ENCODE assay signal across 17 cellular contexts in the genomic region with DNA sequence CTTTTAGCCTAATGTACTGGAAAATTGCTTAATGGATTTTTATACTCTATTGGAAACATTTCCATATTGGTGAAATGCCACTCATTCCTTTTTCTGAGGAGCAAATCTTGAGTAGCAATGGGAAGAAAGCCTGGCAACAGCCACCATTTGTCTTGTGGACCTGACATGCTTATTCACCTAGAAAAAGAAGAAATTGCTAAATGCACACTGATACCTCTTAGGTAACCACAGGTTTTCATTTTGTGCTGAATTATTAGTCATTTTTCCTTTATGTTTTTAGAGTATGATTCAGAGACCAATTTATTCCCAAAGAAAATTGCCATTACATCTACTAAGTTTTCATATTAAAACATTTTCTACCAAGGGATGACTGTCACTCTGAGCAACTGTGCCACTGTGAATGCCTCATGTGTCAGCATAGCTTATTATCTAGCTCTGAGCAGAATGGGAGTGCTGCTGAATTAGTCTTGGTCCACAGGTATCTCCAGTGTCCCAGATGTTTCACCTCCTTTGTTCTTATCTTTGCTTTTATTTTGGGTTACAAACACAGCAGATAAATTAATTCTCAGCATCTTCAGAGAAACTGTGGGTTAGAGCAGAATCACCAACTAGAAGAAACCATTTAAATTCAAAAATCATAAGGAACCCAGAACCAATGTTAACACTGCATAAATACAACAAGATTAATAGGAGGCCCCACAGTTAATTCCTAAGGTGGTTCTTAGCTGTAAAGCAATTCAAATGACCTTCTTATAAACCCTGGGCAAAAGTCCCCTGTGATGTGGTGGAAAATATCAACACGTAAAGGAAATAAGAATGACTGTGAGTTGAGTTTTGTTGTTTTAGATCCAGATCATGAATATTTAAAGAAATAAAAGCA. TPM values are rescaled to one million over a fixed set of nuclear protein-coding genes. Genes with fewer than 3 reads are reported as not detected.
A peak's percentile ranks its signal among the peaks of the same experiment; 100 is the strongest.
DNase-seq lines count a peak whose midpoint lies in the region; ATAC-seq, FAIRE-seq and TF ChIP-seq lines count a peak whose summit lies in the region.
"Had no signal": no experiment of that assay in that cellular context is flagged by ENCODE, and none has a peak within 500 bp of the region (broad histone marks: within the 10 kb centered on the region; RNA-seq: fewer than 3 reads in every experiment).

No MANE protein-coding gene starts in this region.

- no peak overlapping the region for H3K4me2 ChIP-seq in IMR-90 (ENCODE audit: low read depth, low read length)

- no peak for TF ChIP-seq CTCF in CD8-positive, alpha-beta T cell (IDR thresholded peaks at IDR 0.05)
- TF ChIP-seq CTCF in IMR-90 (conservative IDR thresholded peaks at IDR 0.05; ENCODE audit: low read depth, low read length) (no peak), astrocyte of the cerebellum (IDR thresholded peaks at IDR 0.05; ENCODE audit: low read depth, low read length, missing control alignments) (no peak), Caco-2 (IDR thresholded peaks at IDR 0.05; ENCODE audit: insufficient read depth in 1 of 2, low read depth in 1 of 2, low read length in 1 of 2, severe bottlenecking in 1 of 2, unreplicated experiment in 1 of 2) (no peak)

- peak; percentile 50 for ATAC-seq in CD8-positive, alpha-beta T cell
- ATAC-seq in IMR-90 (ENCODE audit: low read depth) (no peak), HG02870 (IDR thresholded peaks at IDR 0.05; ENCODE audit: unreplicated experiment) (no peak), HG03139 (IDR thresholded peaks at IDR 0.05; ENCODE audit: unreplicated experiment) (no peak)
- no peak for ATAC-seq in natural killer cell treated with Interleukin-12 subunit alpha and Interleukin-12 subunit beta and Interleukin-15 and Interleukin-18, amount 100 ng/mL, for 72 hours
- ATAC-seq: gastrocnemius medialis, Right ventricle myocardium inferior had no signal

- DNase-seq in CD8-positive, alpha-beta T cell = no peak
- DNase-seq in IMR-90 = peak; percentile 10
- peak; percentile 42 for DNase-seq in astrocyte of the cerebellum (ENCODE audit: low read depth)
- DNase-seq in natural killer cell treated with Interleukin-12 subunit alpha and Interleukin-12 subunit beta and Interleukin-15 and Interleukin-18, amount 100 ng/mL, for 72 hours (ENCODE audit: low spot score) = no peak
- DNase-seq in RCC 7860 (ENCODE audit: low spot score) = no peak
- DNase-seq in Caco-2 = no peak
- DNase-seq: activated gamma-delta T cell treated with Interleukin-2 at 50 U/mL for 16 hours; C1 segment of cervical spinal cord; gastrocnemius medialis; GF-D8; kidney glomerular epithelial cell; NCI-H1048; NCI-H510A treated with DMSO at 0.1 percent for 48 hours; stimulated activated naive CD4-positive, alpha-beta T cell had no signal

- no peak overlapping the region for H4K5ac ChIP-seq in IMR-90 (ENCODE audit: low read depth, low read length)

- H3K27ac ChIP-seq in CD8-positive, alpha-beta T cell (ENCODE audit: low read depth, low read length) = no peak overlapping the region
- H3K27ac ChIP-seq in IMR-90 (ENCODE audit: insufficient read depth, low read length) = peak overlapping the region; percentile 34; the same call in 1 of the 2 replicates
- H3K27ac ChIP-seq: gastrocnemius medialis had no signal

- H3K4me3 Mint-ChIP-seq in CD8-positive, alpha-beta T cell = no peak overlapping the region
- no peak overlapping the region for H3K4me3 Mint-ChIP-seq in natural killer cell treated with Interleukin-12 subunit alpha and Interleukin-12 subunit beta and Interleukin-15 and Interleukin-18, amount 100 ng/mL, for 72 hours
- no peak overlapping the region for H3K4me3 Mint-ChIP-seq in Caco-2 (ENCODE audit: unreplicated experiment)

- H2BK120ac ChIP-seq in IMR-90 (ENCODE audit: low read depth, low read length) = no peak overlapping the region

- peaks cover 2% of the 10 kb centered on the region for H3K36me3 ChIP-seq in CD8-positive, alpha-beta T cell (ENCODE audit: insufficient read depth, low read length)
- H3K36me3 ChIP-seq in IMR-90 (ENCODE audit: control insufficient read depth, insufficient read depth, low read length) (peaks cover 6% of the 10 kb centered on the region), Caco-2 (ENCODE audit: control insufficient read depth, insufficient read depth, low read length) (no peaks in the 10 kb centered on the region)

- no peak overlapping the region for H2AK9ac ChIP-seq in IMR-90 (replicated peaks; ENCODE audit: low read depth, low read length, poor library complexity)

- dilution Hi-C loops in IMR-90 (cut with HindIII; ENCODE audit: low sequenced_read_pairs, unreplicated experiment) = no loop called here

- no peak overlapping the region for H3K18ac ChIP-seq in IMR-90 (ENCODE audit: low read depth, low read length)

- H3K14ac ChIP-seq in IMR-90 (replicated peaks; ENCODE audit: low read depth, low read length) = no peak overlapping the region

- TF ChIP-seq POLR2A in IMR-90 (IDR thresholded peaks at IDR 0.05; ENCODE audit: low read depth, low read length) = no peak

- H3K9me3 Mint-ChIP-seq in CD8-positive, alpha-beta T cell = no peaks in the 10 kb centered on the region
- no peaks in the 10 kb centered on the region for H3K9me3 Mint-ChIP-seq in natural killer cell treated with Interleukin-12 subunit alpha and Interleukin-12 subunit beta and Interleukin-15 and Interleukin-18, amount 100 ng/mL, for 72 hours
- H3K9me3 Mint-ChIP-seq in Caco-2 (ENCODE audit: unreplicated experiment) = no peaks in the 10 kb centered on the region

- H4K91ac ChIP-seq in IMR-90 (ENCODE audit: insufficient read depth, low read depth, low read length) = no peak overlapping the region

- no peak overlapping the region for H3K9ac ChIP-seq in IMR-90 (ENCODE audit: low read depth, low read length)

- in situ Hi-C loops in IMR-90 (cut with MboI; ENCODE audit: low sequenced_read_pairs) (loop anchor here (10.0 kb wide), 2 partner anchors 171 to 301 kb away; partner anchors contain the start of gene KCTD6), astrocyte of the cerebellum (cut with HindIII; ENCODE audit: low sequenced_read_pairs) (loop anchor here (5.0 kb wide), 1 partner anchor 88 kb away; no protein-coding TSS in a partner anchor)

- H3K4me1 ChIP-seq in CD8-positive, alpha-beta T cell (ENCODE audit: insufficient read depth, low read length) = peaks cover 7% of the 10 kb centered on the region
- peaks cover 13% of the 10 kb centered on the region for H3K4me1 ChIP-seq in IMR-90 (ENCODE audit: control insufficient read depth, insufficient read depth, low read length)
- H3K4me1 ChIP-seq in Caco-2 = peaks cover 17% of the 10 kb centered on the region

- H2BK5ac ChIP-seq in IMR-90 (ENCODE audit: low read depth, low read length, poor library complexity, severe bottlenecking) = no peak overlapping the region

- H3K27me3 ChIP-seq in CD8-positive, alpha-beta T cell (ENCODE audit: insufficient read depth, low read length) = no peaks in the 10 kb centered on the region
- H3K27me3 ChIP-seq in IMR-90 (ENCODE audit: control insufficient read depth, insufficient read depth, low read length) (no peaks in the 10 kb centered on the region), Caco-2 (replicated peaks; ENCODE audit: control insufficient read depth, insufficient read depth, low read length) (no peaks in the 10 kb centered on the region)
- H3K27me3 ChIP-seq: gastrocnemius medialis had no signal

- peaks cover 0 to 10% of the 10 kb centered on the region in 2 experiments; a peak in 2 of 4 replicates for H3K79me1 ChIP-seq in IMR-90 (ENCODE audit: low read depth in 1 of 2, low read length in 2 of 2)

- no peak overlapping the region for H2AFZ ChIP-seq in IMR-90 (replicated peaks; ENCODE audit: low read length, poor library complexity)

- POLR2A ChIA-PET in CD8-positive, alpha-beta T cell (lab: Charles Lee) = no interaction called here
- POLR2A ChIA-PET in IMR-90 (lab: Charles Lee; ENCODE audit: unreplicated experiment) (no interaction called here), Caco-2 (lab: Charles Lee) (no interaction called here)

- no peak overlapping the region for H2BK15ac ChIP-seq in IMR-90 (ENCODE audit: low read depth, low read length)

- no peak overlapping the region for H3K23ac ChIP-seq in IMR-90 (ENCODE audit: low read depth, low read length)

- peaks cover 11% of the 10 kb centered on the region for H3K36me3 Mint-ChIP-seq in CD8-positive, alpha-beta T cell
- no peaks in the 10 kb centered on the region for H3K36me3 Mint-ChIP-seq in natural killer cell treated with Interleukin-12 subunit alpha and Interleukin-12 subunit beta and Interleukin-15 and Interleukin-18, amount 100 ng/mL, for 72 hours
- H3K36me3 Mint-ChIP-seq in Caco-2 (ENCODE audit: insufficient read depth, unreplicated experiment) = peaks cover 24% of the 10 kb centered on the region

- H4K8ac ChIP-seq in IMR-90 (ENCODE audit: low read depth in 2 of 2, low read length in 2 of 2) = no peak overlapping the region

- BruUV-seq in IMR-90 (replicated peaks; lab: Mats Ljungman, UMichigan) (no TSS peak), Caco-2 (replicated peaks; lab: Mats Ljungman, UMichigan) (no TSS peak)

- H3K4me1 Mint-ChIP-seq in CD8-positive, alpha-beta T cell (ENCODE audit: low read depth) = peaks cover 13% of the 10 kb centered on the region
- peaks cover 3 to 9% of the 10 kb centered on the region in 2 donors for H3K4me1 Mint-ChIP-seq in natural killer cell treated with Interleukin-12 subunit alpha and Interleukin-12 subunit beta and Interleukin-15 and Interleukin-18, amount 100 ng/mL, for 72 hours (ENCODE audit: low read depth in 2 of 2)
- H3K4me1 Mint-ChIP-seq in Caco-2 (ENCODE audit: low read depth, unreplicated experiment) = peaks cover 6% of the 10 kb centered on the region

- H3K4me3 ChIP-seq in CD8-positive, alpha-beta T cell (ENCODE audit: low read depth, low read length) = no peak overlapping the region
- H3K4me3 ChIP-seq in IMR-90 (ENCODE audit: insufficient read depth, low read depth, low read length) (no peak overlapping the region), astrocyte of the cerebellum (ENCODE audit: low read depth, low read length) (no peak overlapping the region), Caco-2 (ENCODE audit: low read depth, low read length) (no peak overlapping the region)
- H3K4me3 ChIP-seq: gastrocnemius medialis had no signal

- no peak for FAIRE-seq in RCC 7860 (lab: Jason Lieb, UNC)

- CTCF ChIA-PET in CD8-positive, alpha-beta T cell (lab: Charles Lee) = interaction anchor here (0.7 to 2.7 kb wide), 4 partner anchors 12 to 91 kb away, joined by 3 to 12 read pairs (median 4); partner anchors contain the start of genes HTD2 and RPP14
- CTCF ChIA-PET in IMR-90 (lab: Yijun Ruan, JAX) (interaction anchor here (2.2 kb wide), 1 partner anchor 167 kb away, joined by 5 read pairs; the partner anchor contains the start of gene KCTD6), Caco-2 (lab: Charles Lee) (interaction anchor here (2.3 kb wide), 1 partner anchor 18 kb away, joined by 8 read pairs; the partner anchor contains the start of genes HTD2 and RPP14)

- H3K4ac ChIP-seq in IMR-90 (ENCODE audit: low read depth, low read length) = no peak overlapping the region

- intact Hi-C loops in CD8-positive, alpha-beta T cell (cut with DNase I, micrococcal nuclease) = no loop called here
- intact Hi-C loops in IMR-90 (cut with micrococcal nuclease) = loop anchor here (1.0 kb wide), 1 partner anchor 23 kb away; no protein-coding TSS in a partner anchor
- intact Hi-C loops in Caco-2 (cut with micrococcal nuclease; ENCODE audit: unreplicated experiment) = loop anchor here (10.0 kb wide), 1 partner anchor 311 kb away; no protein-coding TSS in a partner anchor

- no peaks in the 10 kb centered on the region for H3K9me3 ChIP-seq in CD8-positive, alpha-beta T cell (ENCODE audit: low read length)
- no peaks in the 10 kb centered on the region for H3K9me3 ChIP-seq in IMR-90 (ENCODE audit: control insufficient read depth, insufficient read depth, low read length)
- H3K9me3 ChIP-seq in Caco-2 = no peaks in the 10 kb centered on the region
- H3K9me3 ChIP-seq: gastrocnemius medialis had no signal

- H4K20me1 ChIP-seq in IMR-90 (ENCODE audit: insufficient read depth, low read length) = peaks cover 3% of the 10 kb centered on the region; the same call in 1 of the 2 replicates

- peak overlapping the region; percentile 52 for H3K27ac Mint-ChIP-seq in CD8-positive, alpha-beta T cell
- H3K27ac Mint-ChIP-seq in natural killer cell treated with Interleukin-12 subunit alpha and Interleukin-12 subunit beta and Interleukin-15 and Interleukin-18, amount 100 ng/mL, for 72 hours = peak overlapping the region; percentile 36 to 60
- no peak overlapping the region for H3K27ac Mint-ChIP-seq in Caco-2 (ENCODE audit: unreplicated experiment)

- no peak overlapping the region for H2BK20ac ChIP-seq in IMR-90 (ENCODE audit: low read depth, low read length)

- TF ChIP-seq RAD21 in IMR-90 (IDR thresholded peaks at IDR 0.05; ENCODE audit: low read length) = no peak

- no CpG with 5 or more reads among the region's 1 CpG for WGBS in IMR-90 (ENCODE audit: extremely low coverage in 2 of 2, insufficient read length in 1 of 2), 2 experiments

- H2AK5ac ChIP-seq in IMR-90 (ENCODE audit: low read depth, low read length) = no peak overlapping the region

- H3K9me1 ChIP-seq in IMR-90 (ENCODE audit: insufficient read depth, low read length) = peaks cover 9% of the 10 kb centered on the region

- no peak overlapping the region for H3K56ac ChIP-seq in IMR-90 (ENCODE audit: extremely low read depth, insufficient read depth, low read length)

- H3K27me3 Mint-ChIP-seq in CD8-positive, alpha-beta T cell (ENCODE audit: low read depth) = no peaks in the 10 kb centered on the region
- H3K27me3 Mint-ChIP-seq in natural killer cell treated with Interleukin-12 subunit alpha and Interleukin-12 subunit beta and Interleukin-15 and Interleukin-18, amount 100 ng/mL, for 72 hours = no peaks in the 10 kb centered on the region
- no peaks in the 10 kb centered on the region for H3K27me3 Mint-ChIP-seq in Caco-2 (ENCODE audit: insufficient read depth, unreplicated experiment)

RNA-seq across cellular contexts. Expression of gene PXK, which starts 8.7 kb away (rescaled TPM):
- total RNA-seq in CD8-positive, alpha-beta T cell = 10 to 100 TPM; 14.9 to 15.0 TPM
- total RNA-seq in IMR-90 (2012; rRNA removed) (14.3 and 15.6 TPM in 2 replicates), Caco-2 (2022) (8.8 and 9.1 TPM in 2 replicates)
- polyA plus RNA-seq in IMR-90 (2012; rRNA removed) = 16.4 and 17.7 TPM in 2 replicates
- 7.9 and 8.2 TPM in 2 replicates for polyA plus RNA-seq in IMR-90 (2012; cell fraction: cytosol; rRNA removed)
- 5.9 and 25.5 TPM in 2 replicates for polyA plus RNA-seq in IMR-90 (2012; cell fraction: nucleus; rRNA removed; ENCODE audit: low replicate concordance)
- total RNA-seq in natural killer cell treated with Interleukin-12 subunit alpha and Interleukin-12 subunit beta and Interleukin-15 and Interleukin-18, amount 100 ng/mL, for 72 hours = 10 to 100 TPM; 63.8 to 67.8 TPM

RNA-seq across cellular contexts. Expression of gene HTD2, which starts 17.7 kb away (rescaled TPM):
- total RNA-seq in CD8-positive, alpha-beta T cell = 1 to 10 TPM; 6.4 to 8.9 TPM
- total RNA-seq in IMR-90 (2012; rRNA removed) = 11.4 and 13.3 TPM in 2 replicates
- 5.7 and 6.4 TPM in 2 replicates for polyA plus RNA-seq in IMR-90 (2012; rRNA removed)
- 1.5 and 1.9 TPM in 2 replicates for polyA plus RNA-seq in IMR-90 (2012; cell fraction: cytosol; rRNA removed)
- 0.73 and 4.8 TPM in 2 replicates for polyA plus RNA-seq in IMR-90 (2012; cell fraction: nucleus; rRNA removed; ENCODE audit: low replicate concordance)
- 10 to 100 TPM in 1 of 2 donors, 1 to 10 TPM in 1; 6.7 to 11.6 TPM for total RNA-seq in natural killer cell treated with Interleukin-12 subunit alpha and Interleukin-12 subunit beta and Interleukin-15 and Interleukin-18, amount 100 ng/mL, for 72 hours
- total RNA-seq in Caco-2 (2022) = 8.2 and 13.2 TPM in 2 replicates

RNA-seq across cellular contexts. Expression of gene RPP14, which starts 18.0 kb away (rescaled TPM):
- total RNA-seq in CD8-positive, alpha-beta T cell = 10 to 100 TPM; 18.3 to 20.4 TPM
- 6.6 and 11.9 TPM in 2 replicates for total RNA-seq in IMR-90 (2012; rRNA removed)
- 6.5 and 7.8 TPM in 2 replicates for polyA plus RNA-seq in IMR-90 (2012; rRNA removed)
- polyA plus RNA-seq in IMR-90 (2012; cell fraction: cytosol; rRNA removed) = 3.2 TPM in 2 replicates
- polyA plus RNA-seq in IMR-90 (2012; cell fraction: nucleus; rRNA removed; ENCODE audit: low replicate concordance) = 1.6 and 7.7 TPM in 2 replicates
- 10 to 100 TPM; 17.0 to 34.0 TPM for total RNA-seq in natural killer cell treated with Interleukin-12 subunit alpha and Interleukin-12 subunit beta and Interleukin-15 and Interleukin-18, amount 100 ng/mL, for 72 hours
- total RNA-seq in Caco-2 (2022) = 19.2 and 24.7 TPM in 2 replicates

Comparison
In these comparisons a context has a peak if more than half of its experiments do, and no peak if none do; other contexts are left out.
1. DNase-seq: peak in IMR-90 (single experiment) and astrocyte of the cerebellum (single experiment); none in CD8-positive, alpha-beta T cell (0 of 7), natural killer cell treated with Interleukin-12 subunit alpha and Interleukin-12 subunit beta and Interleukin-15 and Interleukin-18, amount 100 ng/mL, for 72 hours (single experiment), RCC 7860 (single experiment) and Caco-2 (0 of 2).
2. intact Hi-C loops: an anchor here in IMR-90 (1.0 kb wide) and Caco-2 (10.0 kb wide); none called in CD8-positive, alpha-beta T cell.